9 cellular contexts compared by ENCODE assay signal in genomic region chr7:95871078-95871848, GRCh38.
DNase-seq lines count a peak whose midpoint lies in the region; ATAC-seq, FAIRE-seq and TF ChIP-seq lines count a peak whose summit lies in the region.
"Had no signal": no experiment of that assay in that cellular context is flagged by ENCODE, and none has a peak within 500 bp of the region (broad histone marks: within the 10 kb centered on the region; RNA-seq: fewer than 3 reads in every experiment).

No MANE protein-coding gene starts in this region.

- no peaks in the 10 kb centered on the region for H3K9me3 Mint-ChIP-seq in stimulated activated effector memory CD8-positive, alpha-beta T cell treated with anti-CD3 and anti-CD28 coated beads, Interleukin-12 subunit alpha, Interleukin-12 subunit beta, amount 100 ng/mL, for 72 hours
- H3K9me3 Mint-ChIP-seq: dendritic cell treated with granulocyte-macrophage colony-stimulating factor and Interleukin-4, amounts not matched to agents 40 ng/mL and 50 ng/mL, for 4 days had no signal

- WGBS in body of pancreas, 2 donors = 17% methylated on average over 6 of the region's 6 CpGs

- peak; percentile 65 to 73 for DNase-seq in cardiac muscle cell (ENCODE audit: low read depth in 1 of 2, low spot score in 1 of 2)
- no peak for DNase-seq in Right ventricle myocardium inferior (ENCODE audit: missing footprints)
- peak; percentile 58 for DNase-seq in NCI-H345 (lab: John Stamatoyannopoulos, UW)
- DNase-seq in body of pancreas = peak; percentile 18 to 49 (median 33)
- DNase-seq in keratinocyte (ENCODE audit: low read depth, low spot score) = no peak
- peak; percentile 62 for DNase-seq in urothelium cell line (ENCODE audit: low spot score)
- DNase-seq in stimulated activated effector memory CD8-positive, alpha-beta T cell treated with anti-CD3 and anti-CD28 coated beads, Interleukin-12 subunit alpha, Interleukin-12 subunit beta, amount 100 ng/mL, for 72 hours (ENCODE audit: low spot score in 2 of 2) = no peak

- no peaks in the 10 kb centered on the region for H3K4me1 Mint-ChIP-seq in stimulated activated effector memory CD8-positive, alpha-beta T cell treated with anti-CD3 and anti-CD28 coated beads, Interleukin-12 subunit alpha, Interleukin-12 subunit beta, amount 100 ng/mL, for 72 hours

- no peaks in the 10 kb centered on the region for H3K4me1 ChIP-seq in cardiac muscle cell (ENCODE audit: low read depth)
- H3K4me1 ChIP-seq in body of pancreas = no peaks in the 10 kb centered on the region
- no peaks in the 10 kb centered on the region for H3K4me1 ChIP-seq in keratinocyte (ENCODE audit: control insufficient read depth, extremely low read depth, insufficient read depth, low read length)

- no peaks in the 10 kb centered on the region for H3K9me1 ChIP-seq in keratinocyte (ENCODE audit: control insufficient read depth, extremely low read depth, insufficient read depth, low read length)

- TF ChIP-seq POLR2A in body of pancreas (IDR thresholded peaks at IDR 0.05) = no peak

- no peaks in the 10 kb centered on the region for H3K36me3 ChIP-seq in cardiac muscle cell
- no peaks in the 10 kb centered on the region for H3K36me3 ChIP-seq in body of pancreas (replicated peaks in 1 of 2; ENCODE audit: insufficient read depth in 1 of 2, low read depth in 2 of 2)
- H3K36me3 ChIP-seq in keratinocyte (ENCODE audit: control insufficient read depth in 2 of 2, extremely low read depth in 1 of 2, insufficient read depth in 2 of 2, low read length in 2 of 2) = no peaks in the 10 kb centered on the region

- H3K36me3 Mint-ChIP-seq in stimulated activated effector memory CD8-positive, alpha-beta T cell treated with anti-CD3 and anti-CD28 coated beads, Interleukin-12 subunit alpha, Interleukin-12 subunit beta, amount 100 ng/mL, for 72 hours = peaks cover 6% of the 10 kb centered on the region

- H2AFZ ChIP-seq in keratinocyte (ENCODE audit: control insufficient read depth, low read length) = no peak overlapping the region

- H3K9me3 ChIP-seq in cardiac muscle cell (ENCODE audit: low read depth) (no peaks in the 10 kb centered on the region), body of pancreas (no peaks in the 10 kb centered on the region), keratinocyte (ENCODE audit: control insufficient read depth, low read depth, low read length) (no peaks in the 10 kb centered on the region)

- H3K79me2 ChIP-seq in keratinocyte (ENCODE audit: control insufficient read depth, insufficient read depth, low read length) = no peaks in the 10 kb centered on the region

- TF ChIP-seq CTCF in cardiac muscle cell (IDR thresholded peaks at IDR 0.05; ENCODE audit: low read depth, low read length) = peak; percentile 69
- TF ChIP-seq CTCF in body of pancreas (IDR thresholded peaks at IDR 0.05) = peak; percentile 22 to 75 (median 62)
- peak; percentile 32 to 57 (median 46) for TF ChIP-seq CTCF in keratinocyte (optimal IDR thresholded peaks at IDR 0.05 in 1 of 3, IDR thresholded peaks at IDR 0.05 in 1 of 3, conservative IDR thresholded peaks at IDR 0.05 in 1 of 3; ENCODE audit: extremely low read depth in 1 of 3, insufficient read depth in 2 of 3, low read length in 3 of 3)

- ATAC-seq in Right ventricle myocardium inferior = no peak
- peak; percentile 52 for ATAC-seq in HG03342 (IDR thresholded peaks at IDR 0.05; ENCODE audit: unreplicated experiment)
- peak; percentile 47 for ATAC-seq in body of pancreas
- ATAC-seq in stimulated activated effector memory CD8-positive, alpha-beta T cell treated with anti-CD3 and anti-CD28 coated beads, Interleukin-12 subunit alpha, Interleukin-12 subunit beta, amount 100 ng/mL, for 72 hours = no peak

- H3K9ac ChIP-seq in keratinocyte (ENCODE audit: control insufficient read depth, extremely low read depth, insufficient read depth, low read length) = no peak overlapping the region

- no peak overlapping the region for H3K27ac Mint-ChIP-seq in stimulated activated effector memory CD8-positive, alpha-beta T cell treated with anti-CD3 and anti-CD28 coated beads, Interleukin-12 subunit alpha, Interleukin-12 subunit beta, amount 100 ng/mL, for 72 hours
- H3K27ac Mint-ChIP-seq: dendritic cell treated with granulocyte-macrophage colony-stimulating factor and Interleukin-4, amounts not matched to agents 40 ng/mL and 50 ng/mL, for 4 days had no signal

- no peak for FAIRE-seq in keratinocyte (lab: Jason Lieb, UNC)
- FAIRE-seq in urothelium cell line (lab: Jason Lieb, UNC) = no peak

- no peak overlapping the region for H3K4me3 Mint-ChIP-seq in stimulated activated effector memory CD8-positive, alpha-beta T cell treated with anti-CD3 and anti-CD28 coated beads, Interleukin-12 subunit alpha, Interleukin-12 subunit beta, amount 100 ng/mL, for 72 hours
- H3K4me3 Mint-ChIP-seq: dendritic cell treated with granulocyte-macrophage colony-stimulating factor and Interleukin-4, amounts not matched to agents 40 ng/mL and 50 ng/mL, for 4 days had no signal

- H3K27ac ChIP-seq in cardiac muscle cell = no peak overlapping the region
- no peak overlapping the region for H3K27ac ChIP-seq in body of pancreas
- no peak overlapping the region for H3K27ac ChIP-seq in keratinocyte (ENCODE audit: control insufficient read depth, insufficient read depth, low read length)

- H4K20me1 ChIP-seq in keratinocyte (ENCODE audit: control insufficient read depth, extremely low read depth, insufficient read depth, low read length) = no peaks in the 10 kb centered on the region

- H3K4me2 ChIP-seq in keratinocyte (ENCODE audit: control insufficient read depth, extremely low read depth, insufficient read depth, low read depth, low read length) = no peak overlapping the region

- dilution Hi-C loops in keratinocyte (cut with MboI; ENCODE audit: extremely low pct_ligation_motif_present, low sequenced_read_pairs) = no loop called here

- intact Hi-C loops in Right ventricle myocardium inferior (cut with DNase I) = loop anchor here (1.0 kb wide), 1 partner anchor 148 kb away; no protein-coding TSS in a partner anchor
- intact Hi-C loops in body of pancreas (cut with DNase I) = no loop called here

- H3K27me3 ChIP-seq in cardiac muscle cell (no peaks in the 10 kb centered on the region), body of pancreas (no peaks in the 10 kb centered on the region), keratinocyte (ENCODE audit: control insufficient read depth, extremely low read depth, insufficient read depth, low read length) (no peaks in the 10 kb centered on the region)

- no peak overlapping the region for H3K4me3 ChIP-seq in cardiac muscle cell
- no peak overlapping the region for H3K4me3 ChIP-seq in body of pancreas
- H3K4me3 ChIP-seq in keratinocyte (ENCODE audit: control insufficient read depth in 2 of 3, extremely low read depth in 1 of 3, insufficient read depth in 2 of 3, low read depth in 1 of 3, low read length in 3 of 3) = no peak overlapping the region

Comparison
In these comparisons a context has a peak if more than half of its experiments do, and no peak if none do; other contexts are left out.
1. DNase-seq: peak in cardiac muscle cell (2 of 2), NCI-H345 (single experiment), body of pancreas (4 of 4) and urothelium cell line (single experiment); none in Right ventricle myocardium inferior (single experiment), keratinocyte (single experiment) and stimulated activated effector memory CD8-positive, alpha-beta T cell treated with anti-CD3 and anti-CD28 coated beads, Interleukin-12 subunit alpha, Interleukin-12 subunit beta, amount 100 ng/mL, for 72 hours (0 of 2).
2. ATAC-seq: peak in HG03342 (single experiment) and body of pancreas (single experiment); none in Right ventricle myocardium inferior (single experiment) and stimulated activated effector memory CD8-positive, alpha-beta T cell treated with anti-CD3 and anti-CD28 coated beads, Interleukin-12 subunit alpha, Interleukin-12 subunit beta, amount 100 ng/mL, for 72 hours (single experiment).
3. Peak in every context shown above with its lines, with median percentiles within 50 percentile points of each other: CTCF ChIP-seq.